ENCODE assay signal across 13 cellular contexts in the genomic region with DNA sequence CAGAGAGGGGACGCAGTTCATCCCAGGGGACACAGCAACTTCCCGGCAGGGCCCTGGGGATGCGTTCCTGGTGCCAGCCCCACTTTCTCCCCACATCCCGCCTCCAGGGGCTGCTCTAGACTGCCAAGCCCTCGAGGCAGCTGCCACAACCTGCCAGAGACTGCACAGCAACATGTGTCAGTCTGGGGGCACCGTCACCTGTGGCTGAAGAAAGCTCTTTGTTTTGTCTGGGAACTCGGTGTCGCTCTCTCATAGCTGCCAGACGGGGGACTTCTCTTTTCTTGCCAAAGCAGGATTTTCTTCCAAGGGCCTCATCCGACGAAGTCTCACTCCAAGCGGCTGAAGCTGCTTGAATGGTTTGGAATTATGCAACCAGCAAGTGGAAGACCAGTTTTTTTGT. TPM values are rescaled to one million over a fixed set of nuclear protein-coding genes. Genes with fewer than 3 reads are reported as not detected.
A peak's percentile ranks its signal among the peaks of the same experiment; 100 is the strongest.
DNase-seq lines count a peak whose midpoint lies in the region; ATAC-seq and TF ChIP-seq lines count a peak whose summit lies in the region.
"Had no signal": no experiment of that assay in that cellular context is flagged by ENCODE, and none has a peak within 500 bp of the region (broad histone marks: within the 10 kb centered on the region; RNA-seq: fewer than 3 reads in every experiment).

No MANE protein-coding gene starts in this region.

- H3K9me3 ChIP-seq in thyroid gland: no peaks in the 10 kb centered on the region
- H3K9me3 ChIP-seq in A673 (ENCODE audit: low read depth, low read length, poor library complexity, severe bottlenecking): peaks cover 6% of the 10 kb centered on the region
- H3K9me3 ChIP-seq: gastrocnemius medialis had no signal

- H3K4me3 ChIP-seq in thyroid gland (replicated peaks in 1 of 3) (no peak overlapping the region), A673 (ENCODE audit: low read depth, low read length, poor library complexity, severe bottlenecking) (no peak overlapping the region)
- H3K4me3 ChIP-seq: gastrocnemius medialis had no signal

- no peak for DNase-seq in activated naive CD8-positive, alpha-beta T cell treated with anti-CD3 and anti-CD28 coated beads, Interleukin-2, amount 50 U/mL, for 24 hours
- DNase-seq in activated B cell treated with CpG ODN at 0.5 μM for 24 hours (no peak), left kidney (ENCODE audit: low read depth, low spot score) (peak; percentile 15), thyroid gland (peak; percentile 82 to 86), RWPE1 (ENCODE audit: low spot score) (no peak), SKM-1 treated with dmso at 0.1 percent for 144 hours (lab: John Stamatoyannopoulos, UW; ENCODE audit: unreplicated experiment) (no peak), A673 (ENCODE audit: low spot score) (no peak)
- DNase-seq: aorta, gastrocnemius medialis, naive B cell had no signal

- H3K27me3 ChIP-seq in thyroid gland (no peaks in the 10 kb centered on the region), A673 (replicated peaks; ENCODE audit: insufficient read depth, low read depth, low read length, poor library complexity) (no peaks in the 10 kb centered on the region)
- H3K27me3 ChIP-seq: gastrocnemius medialis had no signal

- H3K4me1 ChIP-seq in thyroid gland (peaks cover 0 to 7% of the 10 kb centered on the region in 2 donors), A673 (ENCODE audit: insufficient read depth, low read length, poor library complexity, severe bottlenecking) (no peaks in the 10 kb centered on the region)
- H3K4me1 ChIP-seq: gastrocnemius medialis had no signal

- BruUV-seq in A673 (replicated peaks; lab: Mats Ljungman, UMichigan): no TSS peak

- TF ChIP-seq CTCF in activated B cell treated with CpG ODN at 0.5 μM for 24 hours (IDR thresholded peaks at IDR 0.05) (no peak), thyroid gland (IDR thresholded peaks at IDR 0.05) (peak in 4 of 6 experiments; percentile 19 to 54 (median 36)), RWPE1 (conservative IDR thresholded peaks at IDR 0.05; ENCODE audit: low read depth) (no peak), A673 (conservative IDR thresholded peaks at IDR 0.05; ENCODE audit: low read depth, low read length) (no peak)

- CTCF ChIA-PET in activated B cell treated with CpG ODN at 0.5 μM for 24 hours (lab: Charles Lee) (interaction anchor here (1.0 kb wide), 1 partner anchor 13 kb away, joined by 3 read pairs; no protein-coding TSS in a partner anchor), RWPE1 (lab: Yijun Ruan, JAX) (no interaction called here), A673 (lab: Charles Lee) (interaction anchor here (0.6 to 0.7 kb wide), 2 partner anchors 47 to 1245 kb away, joined by 3 to 4 read pairs; no protein-coding TSS in a partner anchor)

- H3K27me3 Mint-ChIP-seq in activated naive CD8-positive, alpha-beta T cell: no peaks in the 10 kb centered on the region
- no peaks in the 10 kb centered on the region for H3K27me3 Mint-ChIP-seq in activated naive CD8-positive, alpha-beta T cell treated with anti-CD3 and anti-CD28 coated beads, Interleukin-2, amount 50 U/mL, for 24 hours
- no peaks in the 10 kb centered on the region for H3K27me3 Mint-ChIP-seq in activated B cell treated with CpG ODN at 0.5 μM for 24 hours
- H3K27me3 Mint-ChIP-seq: naive B cell had no signal

- peaks cover 52% of the 10 kb centered on the region for H3K4me1 Mint-ChIP-seq in activated naive CD8-positive, alpha-beta T cell (ENCODE audit: low read depth)
- peaks cover 40% of the 10 kb centered on the region for H3K4me1 Mint-ChIP-seq in activated naive CD8-positive, alpha-beta T cell treated with anti-CD3 and anti-CD28 coated beads, Interleukin-2, amount 50 U/mL, for 24 hours
- H3K4me1 Mint-ChIP-seq in activated B cell treated with CpG ODN at 0.5 μM for 24 hours: peaks cover 75% of the 10 kb centered on the region

- POLR2A ChIA-PET in activated B cell treated with CpG ODN at 0.5 μM for 24 hours (lab: Charles Lee) (interaction anchor here (0.9 to 1.5 kb wide), 3 partner anchors 11 to 25 kb away, joined by 3 to 4 read pairs (median 4); no protein-coding TSS in a partner anchor), RWPE1 (lab: Yijun Ruan, JAX; ENCODE audit: low non-redundant PET) (no interaction called here), A673 (lab: Charles Lee; ENCODE audit: low non-redundant PET) (no interaction called here)

- H3K36me3 Mint-ChIP-seq in activated naive CD8-positive, alpha-beta T cell: peaks cover 9% of the 10 kb centered on the region
- H3K36me3 Mint-ChIP-seq in activated naive CD8-positive, alpha-beta T cell treated with anti-CD3 and anti-CD28 coated beads, Interleukin-2, amount 50 U/mL, for 24 hours (ENCODE audit: low read depth): peaks cover 59% of the 10 kb centered on the region
- peaks cover 67% of the 10 kb centered on the region for H3K36me3 Mint-ChIP-seq in activated B cell treated with CpG ODN at 0.5 μM for 24 hours (ENCODE audit: low read depth)

- no peak for ATAC-seq in activated naive CD8-positive, alpha-beta T cell treated with anti-CD3 and anti-CD28 coated beads, Interleukin-2, amount 50 U/mL, for 24 hours
- no peak for ATAC-seq in activated B cell treated with CpG ODN at 0.5 μM for 24 hours (ENCODE audit: low read depth)
- ATAC-seq: gastrocnemius medialis, HCT116 had no signal

- H3K27ac ChIP-seq in thyroid gland (peak overlapping the region; percentile 49 to 76 (median 70)), RWPE1 (no peak overlapping the region), A673 (ENCODE audit: low read depth, low read length, poor library complexity, severe bottlenecking) (no peak overlapping the region)
- H3K27ac ChIP-seq: epithelial cell of prostate, gastrocnemius medialis had no signal

- 37 to 38% methylated on average over 9 to 12 of the region's 12 CpGs for WGBS in thyroid gland, 2 donors

- no peaks in the 10 kb centered on the region for H3K9me3 Mint-ChIP-seq in activated naive CD8-positive, alpha-beta T cell (ENCODE audit: low read depth)
- peaks cover 12% of the 10 kb centered on the region for H3K9me3 Mint-ChIP-seq in activated naive CD8-positive, alpha-beta T cell treated with anti-CD3 and anti-CD28 coated beads, Interleukin-2, amount 50 U/mL, for 24 hours
- H3K9me3 Mint-ChIP-seq in activated B cell treated with CpG ODN at 0.5 μM for 24 hours: no peaks in the 10 kb centered on the region

- intact Hi-C loops in activated B cell treated with CpG ODN at 0.5 μM for 24 hours (cut with micrococcal nuclease): no loop called here
- intact Hi-C loops in thyroid gland (cut with DNase I): no loop called here
- intact Hi-C loops in A673 (cut with micrococcal nuclease; ENCODE audit: unreplicated experiment): no loop called here

- no peak overlapping the region for H3K4me3 Mint-ChIP-seq in activated naive CD8-positive, alpha-beta T cell
- no peak overlapping the region for H3K4me3 Mint-ChIP-seq in activated naive CD8-positive, alpha-beta T cell treated with anti-CD3 and anti-CD28 coated beads, Interleukin-2, amount 50 U/mL, for 24 hours
- no peak overlapping the region for H3K4me3 Mint-ChIP-seq in activated B cell treated with CpG ODN at 0.5 μM for 24 hours

- H3K27ac Mint-ChIP-seq in activated naive CD8-positive, alpha-beta T cell: peak overlapping the region; percentile 61
- no peak overlapping the region for H3K27ac Mint-ChIP-seq in activated naive CD8-positive, alpha-beta T cell treated with anti-CD3 and anti-CD28 coated beads, Interleukin-2, amount 50 U/mL, for 24 hours
- H3K27ac Mint-ChIP-seq in activated B cell treated with CpG ODN at 0.5 μM for 24 hours: peak overlapping the region; percentile 46

- H3K36me3 ChIP-seq in thyroid gland (no peaks in the 10 kb centered on the region), A673 (ENCODE audit: insufficient read depth, low read length, poor library complexity, severe bottlenecking) (no peaks in the 10 kb centered on the region)
- H3K36me3 ChIP-seq: gastrocnemius medialis had no signal

- TF ChIP-seq POLR2A in thyroid gland (IDR thresholded peaks at IDR 0.05): no peak

RNA-seq across cellular contexts. Expression of a gene that starts 43.7 kb away (rescaled TPM):
- 487 and 525 TPM in 2 replicates for total RNA-seq in activated B cell treated with CpG ODN at 0.5 μM for 24 hours
- total RNA-seq in thyroid gland: 10 to 100 TPM; 26.0 to 39.7 (median 31.4) TPM
- 34.1 and 35.9 TPM in 2 replicates for total RNA-seq in A673 (2021)

Comparison
In these comparisons a context has a peak if more than half of its experiments do, and no peak if none do; other contexts are left out.
1. DNase-seq: peak in left kidney (single experiment) and thyroid gland (2 of 2); none in activated naive CD8-positive, alpha-beta T cell treated with anti-CD3 and anti-CD28 coated beads, Interleukin-2, amount 50 U/mL, for 24 hours (single experiment), activated B cell treated with CpG ODN at 0.5 μM for 24 hours (single experiment), RWPE1 (single experiment), SKM-1 treated with dmso at 0.1 percent for 144 hours (single experiment) and A673 (single experiment).
2. CTCF ChIP-seq: peak in thyroid gland (4 of 6); none in activated B cell treated with CpG ODN at 0.5 μM for 24 hours (single experiment), RWPE1 (single experiment) and A673 (single experiment).
3. H3K27ac ChIP-seq: peak in thyroid gland (3 of 3); none in RWPE1 (single experiment) and A673 (single experiment).
4. RNA of a gene that starts 43.7 kb away (total RNA-seq): 487 to 525 TPM in activated B cell treated with CpG ODN at 0.5 μM for 24 hours; 34.1 to 35.9 TPM in A673 and 26.0 to 39.7 TPM in thyroid gland; every median in the first group is over 10 times any median in the second.